In genomic region chr2:203858176-203858575, GRCh38 we compare ENCODE assay signal across 19 cellular contexts. TPM values are rescaled to one million over a fixed set of nuclear protein-coding genes. Genes with fewer than 3 reads are reported as not detected.
DNase-seq lines count a peak whose midpoint lies in the region; ATAC-seq and TF ChIP-seq lines count a peak whose summit lies in the region.
"Had no signal": no experiment of that assay in that cellular context is flagged by ENCODE, and none has a peak within 500 bp of the region (broad histone marks: within the 10 kb centered on the region; RNA-seq: fewer than 3 reads in every experiment).

No MANE protein-coding gene starts in this region.

- no peaks in the 10 kb centered on the region for H3K9me3 ChIP-seq in BE2C

- peak overlapping the region; percentile 66 for H3K27ac Mint-ChIP-seq in activated CD4-positive, alpha-beta T cell treated with anti-CD3 and anti-CD28 coated beads for 36 hours
- peak overlapping the region; percentile 31 for H3K27ac Mint-ChIP-seq in T-helper 2 cell treated with Interferon-gamma antibody and Interleukin-4, amounts not matched to agents 5 μg/mL and 100 μg/mL, for 36 hours
- H3K27ac Mint-ChIP-seq in nephron progenitor cell, result no peak overlapping the region
- H3K27ac Mint-ChIP-seq: brain; stimulated activated naive CD8-positive, alpha-beta T cell treated with anti-CD3 and anti-CD28 coated beads, Interleukin-15, Interleukin-2, amounts not matched to agents 100 ng/mL and 50 ng/mL, for 24 hours had no signal

- POLR2A ChIA-PET in activated CD4-positive, alpha-beta T cell treated with anti-CD3 and anti-CD28 coated beads for 36 hours (lab: Charles Lee), result interaction anchor here (0.8 to 1.2 kb wide), 3 partner anchors 9 to 13 kb away, joined by 3 to 9 read pairs (median 5); partner anchors contain the start of gene CTLA4

- no peaks in the 10 kb centered on the region for H3K36me3 ChIP-seq in BE2C

- no peaks in the 10 kb centered on the region for H3K9me3 Mint-ChIP-seq in activated CD4-positive, alpha-beta T cell treated with anti-CD3 and anti-CD28 coated beads for 36 hours (ENCODE audit: low read depth)
- no peaks in the 10 kb centered on the region for H3K9me3 Mint-ChIP-seq in T-helper 2 cell treated with Interferon-gamma antibody and Interleukin-4, amounts not matched to agents 5 μg/mL and 100 μg/mL, for 36 hours
- H3K9me3 Mint-ChIP-seq in nephron progenitor cell, result no peaks in the 10 kb centered on the region
- H3K9me3 Mint-ChIP-seq: stimulated activated naive CD8-positive, alpha-beta T cell treated with anti-CD3 and anti-CD28 coated beads, Interleukin-15, Interleukin-2, amounts not matched to agents 100 ng/mL and 50 ng/mL, for 24 hours had no signal

- H3K27me3 ChIP-seq in BE2C, result peaks cover 13% of the 10 kb centered on the region; the same call in 1 of the 2 replicates

- no peaks in the 10 kb centered on the region for H3K27me3 Mint-ChIP-seq in activated CD4-positive, alpha-beta T cell treated with anti-CD3 and anti-CD28 coated beads for 36 hours
- H3K27me3 Mint-ChIP-seq in T-helper 2 cell treated with Interferon-gamma antibody and Interleukin-4, amounts not matched to agents 5 μg/mL and 100 μg/mL, for 36 hours (ENCODE audit: low read depth), result no peaks in the 10 kb centered on the region
- no peaks in the 10 kb centered on the region for H3K27me3 Mint-ChIP-seq in nephron progenitor cell (ENCODE audit: low read depth, poor library complexity)
- H3K27me3 Mint-ChIP-seq: brain; stimulated activated naive CD8-positive, alpha-beta T cell treated with anti-CD3 and anti-CD28 coated beads, Interleukin-15, Interleukin-2, amounts not matched to agents 100 ng/mL and 50 ng/mL, for 24 hours had no signal

- DNase-seq in activated CD4-positive, alpha-beta T cell treated with anti-CD3 and anti-CD28 coated beads for 36 hours, result peak; percentile 62
- no peak for DNase-seq in activated CD4-positive, alpha-beta T cell treated with anti-CD3 and anti-CD28 coated beads for 1 hour
- no peak for DNase-seq in T-helper 2 cell treated with Interferon-gamma antibody and Interleukin-4, amounts not matched to agents 5 μg/mL and 100 μg/mL, for 36 hours (ENCODE audit: low spot score)
- DNase-seq in choroid plexus epithelial cell (ENCODE audit: low read depth) (no peak), substantia nigra (lab: John Stamatoyannopoulos, UW) (no peak), BE2C (no peak), nephron progenitor cell (no peak)
- DNase-seq: 8988T, left cardiac atrium, NCI-H146, NCI-H446 treated with DMSO at 0.1 percent for 48 hours, PC-9 had no signal

- CTCF ChIA-PET in activated CD4-positive, alpha-beta T cell treated with anti-CD3 and anti-CD28 coated beads for 36 hours (lab: Charles Lee), result interaction anchor here (0.6 to 2.1 kb wide), 12 partner anchors 10 to 118 kb away, joined by 3 to 37 read pairs (median 3); partner anchors contain the start of gene CTLA4

- no peaks in the 10 kb centered on the region for H3K4me1 ChIP-seq in BE2C
- H3K4me1 ChIP-seq: parathyroid adenoma had no signal

- TF ChIP-seq CTCF in GM12872 (IDR thresholded peaks at IDR 0.05; ENCODE audit: insufficient read depth, low read depth, low read length), result 0 out of 3 replicates have a peak, but pooled peaks have one; percentile 17
- TF ChIP-seq CTCF in choroid plexus epithelial cell (conservative IDR thresholded peaks at IDR 0.05; ENCODE audit: low read depth, low read length), result peak; percentile 10
- TF ChIP-seq CTCF in BE2C (IDR thresholded peaks at IDR 0.05; ENCODE audit: low read depth, low read length), result no peak
- TF ChIP-seq CTCF in nephron progenitor cell (IDR thresholded peaks at IDR 0.05), result no peak

- peaks cover 85% of the 10 kb centered on the region for H3K4me1 Mint-ChIP-seq in activated CD4-positive, alpha-beta T cell treated with anti-CD3 and anti-CD28 coated beads for 36 hours
- peaks cover 74% of the 10 kb centered on the region for H3K4me1 Mint-ChIP-seq in T-helper 2 cell treated with Interferon-gamma antibody and Interleukin-4, amounts not matched to agents 5 μg/mL and 100 μg/mL, for 36 hours (ENCODE audit: low read depth)
- no peaks in the 10 kb centered on the region for H3K4me1 Mint-ChIP-seq in nephron progenitor cell

- H3K4me3 Mint-ChIP-seq in activated CD4-positive, alpha-beta T cell treated with anti-CD3 and anti-CD28 coated beads for 36 hours, result peak overlapping the region; percentile 15
- no peak overlapping the region for H3K4me3 Mint-ChIP-seq in T-helper 2 cell treated with Interferon-gamma antibody and Interleukin-4, amounts not matched to agents 5 μg/mL and 100 μg/mL, for 36 hours
- H3K4me3 Mint-ChIP-seq in nephron progenitor cell, result no peak overlapping the region
- H3K4me3 Mint-ChIP-seq: activated T-helper 1 cell treated with anti-CD3 and anti-CD28 coated beads, Interleukin-12 subunit alpha, Interleukin-12 subunit beta, Interleukin-2, Interleukin-4 antibody, amounts not matched to agents 30 ng/mL and 10 ng/mL and 1 ng/mL, durations not matched to agents 14 hours and 24 hours and 36 hours; brain; stimulated activated naive CD8-positive, alpha-beta T cell treated with anti-CD3 and anti-CD28 coated beads, Interleukin-15, Interleukin-2, amounts not matched to agents 100 ng/mL and 50 ng/mL, for 24 hours had no signal

- peaks cover 3% of the 10 kb centered on the region for H3K36me3 Mint-ChIP-seq in activated CD4-positive, alpha-beta T cell treated with anti-CD3 and anti-CD28 coated beads for 36 hours (ENCODE audit: low read depth)
- no peaks in the 10 kb centered on the region for H3K36me3 Mint-ChIP-seq in T-helper 2 cell treated with Interferon-gamma antibody and Interleukin-4, amounts not matched to agents 5 μg/mL and 100 μg/mL, for 36 hours (ENCODE audit: low read depth)
- H3K36me3 Mint-ChIP-seq in nephron progenitor cell (ENCODE audit: low read depth), result no peaks in the 10 kb centered on the region
- H3K36me3 Mint-ChIP-seq: brain had no signal

- no peak overlapping the region for H3K27ac ChIP-seq in substantia nigra (ENCODE audit: low read depth, low read length, poor library complexity, severe bottlenecking)
- H3K27ac ChIP-seq: parathyroid adenoma, PC-9 had no signal

- H3K4me3 ChIP-seq in choroid plexus epithelial cell (ENCODE audit: low read depth, low read length) (no peak overlapping the region), BE2C (ENCODE audit: low read depth, low read length) (no peak overlapping the region)
- H3K4me3 ChIP-seq: PC-9 had no signal

- intact Hi-C loops in activated CD4-positive, alpha-beta T cell treated with anti-CD3 and anti-CD28 coated beads for 36 hours (cut with DNase I, micrococcal nuclease), result loop anchor here (1.0 to 2.0 kb wide), 3 partner anchors 8 to 51 kb away; no protein-coding TSS in a partner anchor

- peak; percentile 57 for ATAC-seq in activated CD4-positive, alpha-beta T cell treated with anti-CD3 and anti-CD28 coated beads for 36 hours
- ATAC-seq: left cardiac atrium had no signal

RNA-seq across cellular contexts. Expression of gene CTLA4, which starts 9.4 kb away (rescaled TPM):
- total RNA-seq in activated CD4-positive, alpha-beta T cell treated with anti-CD3 and anti-CD28 coated beads for 36 hours, result 100 to 1,000 TPM; 121 to 127 TPM
- polyA plus RNA-seq in BE2C (2012; ENCODE audit: insufficient read depth, insufficient read length, low read depth), result not detected
- total RNA-seq: G401, PC-9, skeletal muscle tissue had no signal

Comparison
In these comparisons a context has a peak if more than half of its experiments do, and no peak if none do; other contexts are left out.
1. CTCF ChIP-seq: peak in GM12872 (single experiment) and choroid plexus epithelial cell (single experiment); none in BE2C (single experiment) and nephron progenitor cell (single experiment).